Comparison of ENCODE assay signal across 1 cellular context in genomic region chr9:109816490-109816889, GRCh38.
TF ChIP-seq lines count a peak whose summit lies in the region.

No MANE protein-coding gene starts in this region.

TF ChIP-seq in HepG2, 621 proteins besides CTCF, POLR2A, EP300 and RAD21 (continued from another document and continues in another):
- TF ChIP-seq, protein P1, sequence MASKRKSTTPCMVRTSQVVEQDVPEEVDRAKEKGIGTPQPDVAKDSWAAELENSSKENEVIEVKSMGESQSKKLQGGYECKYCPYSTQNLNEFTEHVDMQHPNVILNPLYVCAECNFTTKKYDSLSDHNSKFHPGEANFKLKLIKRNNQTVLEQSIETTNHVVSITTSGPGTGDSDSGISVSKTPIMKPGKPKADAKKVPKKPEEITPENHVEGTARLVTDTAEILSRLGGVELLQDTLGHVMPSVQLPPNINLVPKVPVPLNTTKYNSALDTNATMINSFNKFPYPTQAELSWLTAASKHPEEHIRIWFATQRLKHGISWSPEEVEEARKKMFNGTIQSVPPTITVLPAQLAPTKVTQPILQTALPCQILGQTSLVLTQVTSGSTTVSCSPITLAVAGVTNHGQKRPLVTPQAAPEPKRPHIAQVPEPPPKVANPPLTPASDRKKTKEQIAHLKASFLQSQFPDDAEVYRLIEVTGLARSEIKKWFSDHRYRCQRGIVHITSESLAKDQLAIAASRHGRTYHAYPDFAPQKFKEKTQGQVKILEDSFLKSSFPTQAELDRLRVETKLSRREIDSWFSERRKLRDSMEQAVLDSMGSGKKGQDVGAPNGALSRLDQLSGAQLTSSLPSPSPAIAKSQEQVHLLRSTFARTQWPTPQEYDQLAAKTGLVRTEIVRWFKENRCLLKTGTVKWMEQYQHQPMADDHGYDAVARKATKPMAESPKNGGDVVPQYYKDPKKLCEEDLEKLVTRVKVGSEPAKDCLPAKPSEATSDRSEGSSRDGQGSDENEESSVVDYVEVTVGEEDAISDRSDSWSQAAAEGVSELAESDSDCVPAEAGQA (IDR thresholded peaks at IDR 0.05; ENCODE audit: low read depth): peak; percentile 54; the same call in 1 of the 2 replicates
- TF ChIP-seq, protein P1 (CRISPR knock-in tag; IDR thresholded peaks at IDR 0.05; ENCODE audit: borderline replicate concordance): no peak
- TF ChIP-seq IKZF5 (CRISPR knock-in tag; IDR thresholded peaks at IDR 0.05) (0 out of 2 replicates have a peak, but pooled peaks have one; percentile 36), RBM22 (optimal IDR thresholded peaks at IDR 0.05; ENCODE audit: low read length) (no peak), ZNF678 (CRISPR knock-in tag; IDR thresholded peaks at IDR 0.05) (no peak), GFI1 (CRISPR knock-in tag; IDR thresholded peaks at IDR 0.05; ENCODE audit: borderline replicate concordance) (peak; percentile 45; the same call in 1 of the 2 replicates), ZMYM3 (CRISPR knock-in tag; IDR thresholded peaks at IDR 0.05) (0 out of 2 replicates have a peak, but pooled peaks have one; percentile 31), KDM3A (CRISPR knock-in tag; IDR thresholded peaks at IDR 0.05; ENCODE audit: low read depth) (peak; percentile 35; the same call in 1 of the 2 replicates), GABPB1 (CRISPR knock-in tag; IDR thresholded peaks at IDR 0.05) (peak; percentile 57; the same call in 1 of the 2 replicates), JUNB (CRISPR knock-in tag; IDR thresholded peaks at IDR 0.05; ENCODE audit: borderline replicate concordance) (peak; percentile 75; the same call in 1 of the 2 replicates), ARNT (IDR thresholded peaks at IDR 0.05) (no peak), RXRB (CRISPR knock-in tag; IDR thresholded peaks at IDR 0.05; ENCODE audit: borderline replicate concordance) (peak; percentile 76), MLLT10 (CRISPR knock-in tag; IDR thresholded peaks at IDR 0.05) (no peak), FOSL1 (CRISPR knock-in tag; IDR thresholded peaks at IDR 0.05; ENCODE audit: borderline replicate concordance) (peak; percentile 72; the same call in 1 of the 2 replicates), TFAP4 (IDR thresholded peaks at IDR 0.05; ENCODE audit: borderline replicate concordance, low read depth) (peak; percentile 77), HDAC1 (CRISPR knock-in tag; IDR thresholded peaks at IDR 0.05) (0 out of 2 replicates have a peak, but pooled peaks have one; percentile 28), FOXO1 (CRISPR knock-in tag; IDR thresholded peaks at IDR 0.05) (peak; percentile 11; the same call in 1 of the 2 replicates), ESRRA (CRISPR knock-in tag; IDR thresholded peaks at IDR 0.05; ENCODE audit: low read depth) (peak; percentile 43; the same call in 1 of the 2 replicates), ATF4 (CRISPR knock-in tag; IDR thresholded peaks at IDR 0.05) (peak in 1 of 2 experiments; percentile 55; a peak in 1 of 4 replicates), HMGXB3 (CRISPR knock-in tag; IDR thresholded peaks at IDR 0.05; ENCODE audit: borderline replicate concordance) (0 out of 2 replicates have a peak, but pooled peaks have one; percentile 30), GATAD2A (CRISPR knock-in tag; IDR thresholded peaks at IDR 0.05) (peak; percentile 77; the same call in 1 of the 2 replicates)
- TF ChIP-seq, protein P2, sequence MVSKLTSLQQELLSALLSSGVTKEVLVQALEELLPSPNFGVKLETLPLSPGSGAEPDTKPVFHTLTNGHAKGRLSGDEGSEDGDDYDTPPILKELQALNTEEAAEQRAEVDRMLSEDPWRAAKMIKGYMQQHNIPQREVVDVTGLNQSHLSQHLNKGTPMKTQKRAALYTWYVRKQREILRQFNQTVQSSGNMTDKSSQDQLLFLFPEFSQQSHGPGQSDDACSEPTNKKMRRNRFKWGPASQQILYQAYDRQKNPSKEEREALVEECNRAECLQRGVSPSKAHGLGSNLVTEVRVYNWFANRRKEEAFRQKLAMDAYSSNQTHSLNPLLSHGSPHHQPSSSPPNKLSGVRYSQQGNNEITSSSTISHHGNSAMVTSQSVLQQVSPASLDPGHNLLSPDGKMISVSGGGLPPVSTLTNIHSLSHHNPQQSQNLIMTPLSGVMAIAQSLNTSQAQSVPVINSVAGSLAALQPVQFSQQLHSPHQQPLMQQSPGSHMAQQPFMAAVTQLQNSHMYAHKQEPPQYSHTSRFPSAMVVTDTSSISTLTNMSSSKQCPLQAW (CRISPR knock-in tag; IDR thresholded peaks at IDR 0.05): peak; percentile 31; the same call in 1 of the 2 replicates
- TF ChIP-seq, protein P3, sequence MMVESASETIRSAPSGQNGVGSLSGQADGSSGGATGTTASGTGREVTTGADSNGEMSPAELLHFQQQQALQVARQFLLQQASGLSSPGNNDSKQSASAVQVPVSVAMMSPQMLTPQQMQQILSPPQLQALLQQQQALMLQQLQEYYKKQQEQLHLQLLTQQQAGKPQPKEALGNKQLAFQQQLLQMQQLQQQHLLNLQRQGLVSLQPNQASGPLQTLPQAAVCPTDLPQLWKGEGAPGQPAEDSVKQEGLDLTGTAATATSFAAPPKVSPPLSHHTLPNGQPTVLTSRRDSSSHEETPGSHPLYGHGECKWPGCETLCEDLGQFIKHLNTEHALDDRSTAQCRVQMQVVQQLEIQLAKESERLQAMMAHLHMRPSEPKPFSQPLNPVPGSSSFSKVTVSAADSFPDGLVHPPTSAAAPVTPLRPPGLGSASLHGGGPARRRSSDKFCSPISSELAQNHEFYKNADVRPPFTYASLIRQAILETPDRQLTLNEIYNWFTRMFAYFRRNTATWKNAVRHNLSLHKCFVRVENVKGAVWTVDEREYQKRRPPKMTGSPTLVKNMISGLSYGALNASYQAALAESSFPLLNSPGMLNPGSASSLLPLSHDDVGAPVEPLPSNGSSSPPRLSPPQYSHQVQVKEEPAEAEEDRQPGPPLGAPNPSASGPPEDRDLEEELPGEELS (CRISPR knock-in tag; IDR thresholded peaks at IDR 0.05): 0 out of 2 replicates have a peak, but pooled peaks have one; percentile 24
- TF ChIP-seq, protein P4, sequence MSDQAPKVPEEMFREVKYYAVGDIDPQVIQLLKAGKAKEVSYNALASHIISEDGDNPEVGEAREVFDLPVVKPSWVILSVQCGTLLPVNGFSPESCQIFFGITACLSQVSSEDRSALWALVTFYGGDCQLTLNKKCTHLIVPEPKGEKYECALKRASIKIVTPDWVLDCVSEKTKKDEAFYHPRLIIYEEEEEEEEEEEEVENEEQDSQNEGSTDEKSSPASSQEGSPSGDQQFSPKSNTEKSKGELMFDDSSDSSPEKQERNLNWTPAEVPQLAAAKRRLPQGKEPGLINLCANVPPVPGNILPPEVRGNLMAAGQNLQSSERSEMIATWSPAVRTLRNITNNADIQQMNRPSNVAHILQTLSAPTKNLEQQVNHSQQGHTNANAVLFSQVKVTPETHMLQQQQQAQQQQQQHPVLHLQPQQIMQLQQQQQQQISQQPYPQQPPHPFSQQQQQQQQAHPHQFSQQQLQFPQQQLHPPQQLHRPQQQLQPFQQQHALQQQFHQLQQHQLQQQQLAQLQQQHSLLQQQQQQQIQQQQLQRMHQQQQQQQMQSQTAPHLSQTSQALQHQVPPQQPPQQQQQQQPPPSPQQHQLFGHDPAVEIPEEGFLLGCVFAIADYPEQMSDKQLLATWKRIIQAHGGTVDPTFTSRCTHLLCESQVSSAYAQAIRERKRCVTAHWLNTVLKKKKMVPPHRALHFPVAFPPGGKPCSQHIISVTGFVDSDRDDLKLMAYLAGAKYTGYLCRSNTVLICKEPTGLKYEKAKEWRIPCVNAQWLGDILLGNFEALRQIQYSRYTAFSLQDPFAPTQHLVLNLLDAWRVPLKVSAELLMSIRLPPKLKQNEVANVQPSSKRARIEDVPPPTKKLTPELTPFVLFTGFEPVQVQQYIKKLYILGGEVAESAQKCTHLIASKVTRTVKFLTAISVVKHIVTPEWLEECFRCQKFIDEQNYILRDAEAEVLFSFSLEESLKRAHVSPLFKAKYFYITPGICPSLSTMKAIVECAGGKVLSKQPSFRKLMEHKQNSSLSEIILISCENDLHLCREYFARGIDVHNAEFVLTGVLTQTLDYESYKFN (CRISPR knock-in tag; conservative IDR thresholded peaks at IDR 0.05): peak; percentile 54
- TF ChIP-seq, protein P5, sequence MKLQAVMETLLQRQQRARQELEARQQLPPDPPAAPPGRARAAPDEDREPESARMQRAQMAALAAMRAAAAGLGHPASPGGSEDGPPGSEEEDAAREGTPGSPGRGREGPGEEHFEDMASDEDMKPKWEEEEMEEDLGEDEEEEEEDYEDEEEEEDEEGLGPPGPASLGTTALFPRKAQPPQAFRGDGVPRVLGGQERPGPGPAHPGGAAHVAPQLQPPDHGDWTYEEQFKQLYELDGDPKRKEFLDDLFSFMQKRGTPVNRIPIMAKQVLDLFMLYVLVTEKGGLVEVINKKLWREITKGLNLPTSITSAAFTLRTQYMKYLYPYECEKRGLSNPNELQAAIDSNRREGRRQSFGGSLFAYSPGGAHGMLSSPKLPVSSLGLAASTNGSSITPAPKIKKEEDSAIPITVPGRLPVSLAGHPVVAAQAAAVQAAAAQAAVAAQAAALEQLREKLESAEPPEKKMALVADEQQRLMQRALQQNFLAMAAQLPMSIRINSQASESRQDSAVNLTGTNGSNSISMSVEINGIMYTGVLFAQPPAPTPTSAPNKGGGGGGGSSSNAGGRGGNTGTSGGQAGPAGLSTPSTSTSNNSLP (IDR thresholded peaks at IDR 0.05; ENCODE audit: low read depth, low read length): peak; percentile 72; the same call in 1 of the 2 replicates
- TF ChIP-seq, protein P6, sequence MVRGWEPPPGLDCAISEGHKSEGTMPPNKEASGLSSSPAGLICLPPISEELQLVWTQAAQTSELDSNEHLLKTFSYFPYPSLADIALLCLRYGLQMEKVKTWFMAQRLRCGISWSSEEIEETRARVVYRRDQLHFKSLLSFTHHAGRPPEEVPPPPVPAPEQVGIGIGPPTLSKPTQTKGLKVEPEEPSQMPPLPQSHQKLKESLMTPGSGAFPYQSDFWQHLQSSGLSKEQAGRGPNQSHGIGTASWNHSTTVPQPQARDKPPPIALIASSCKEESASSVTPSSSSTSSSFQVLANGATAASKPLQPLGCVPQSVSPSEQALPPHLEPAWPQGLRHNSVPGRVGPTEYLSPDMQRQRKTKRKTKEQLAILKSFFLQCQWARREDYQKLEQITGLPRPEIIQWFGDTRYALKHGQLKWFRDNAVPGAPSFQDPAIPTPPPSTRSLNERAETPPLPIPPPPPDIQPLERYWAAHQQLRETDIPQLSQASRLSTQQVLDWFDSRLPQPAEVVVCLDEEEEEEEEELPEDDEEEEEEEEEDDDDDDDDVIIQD (CRISPR knock-in tag; IDR thresholded peaks at IDR 0.05; ENCODE audit: low read depth): peak; percentile 34; the same call in 1 of the 2 replicates
